11 cellular contexts compared by ENCODE assay signal in the genomic region with DNA sequence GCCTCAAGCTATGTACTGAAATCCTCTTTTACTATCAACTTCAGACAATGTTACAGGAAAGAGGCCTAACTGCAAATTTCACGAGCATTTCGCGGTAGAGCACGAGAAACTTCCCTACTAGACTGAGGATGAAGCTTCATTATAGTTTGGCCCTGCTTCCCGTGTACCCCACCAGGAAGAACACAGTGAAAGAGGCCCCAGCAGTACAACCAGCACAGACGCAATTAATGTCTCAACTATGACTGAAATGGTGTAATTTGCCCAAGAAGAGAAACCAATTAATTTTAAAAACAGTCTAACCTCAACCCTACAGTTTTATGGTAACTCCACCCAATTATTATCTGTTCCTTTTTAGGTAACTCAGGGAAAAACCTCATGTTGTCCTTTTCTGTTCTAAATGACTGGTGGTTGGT. TPM values are rescaled to one million over a fixed set of nuclear protein-coding genes. Genes with fewer than 3 reads are reported as not detected.
DNase-seq lines count a peak whose midpoint lies in the region; ATAC-seq and TF ChIP-seq lines count a peak whose summit lies in the region.
"Had no signal": no experiment of that assay in that cellular context is flagged by ENCODE, and none has a peak within 500 bp of the region (broad histone marks: within the 10 kb centered on the region; RNA-seq: fewer than 3 reads in every experiment).

No MANE protein-coding gene starts in this region.

- H3K79me1 ChIP-seq in H9 (ENCODE audit: insufficient read depth, low read depth, low read length, poor library complexity, severe bottlenecking) = peaks cover 6% of the 10 kb centered on the region

- no peaks in the 10 kb centered on the region for H3K27me3 Mint-ChIP-seq in CD4-positive, alpha-beta T cell
- no peaks in the 10 kb centered on the region for H3K27me3 Mint-ChIP-seq in activated CD8-positive, alpha-beta T cell treated with anti-CD3 and anti-CD28 coated beads, Interleukin-2, amount 10 ng/mL, durations not matched to agents 7 days and 5 days (ENCODE audit: low read depth)
- H3K27me3 Mint-ChIP-seq in naive thymus-derived CD8-positive, alpha-beta T cell = no peaks in the 10 kb centered on the region
- H3K27me3 Mint-ChIP-seq in H9 (ENCODE audit: low read depth) = no peaks in the 10 kb centered on the region

- intact Hi-C loops in CD4-positive, alpha-beta T cell (cut with DNase I, micrococcal nuclease) = loop anchor here (5.0 kb wide), 2 partner anchors 32 to 42 kb away; no protein-coding TSS in a partner anchor

- no peak overlapping the region for H3K4me2 ChIP-seq in H9 (ENCODE audit: insufficient read depth, insufficient read length, low read length)

- CTCF ChIA-PET in CD4-positive, alpha-beta T cell (lab: Charles Lee) = interaction anchor here (1.1 to 4.9 kb wide), 2 partner anchors 12 to 231 kb away, joined by 3 to 20 read pairs; a partner anchor contains a TSS
- CTCF ChIA-PET in activated CD8-positive, alpha-beta T cell treated with anti-CD3 and anti-CD28 coated beads, Interleukin-2, amount 10 ng/mL, durations not matched to agents 7 days and 5 days (lab: Charles Lee) = interaction anchor here (0.7 to 10.6 kb wide), 12 partner anchors 11 to 224 kb away, joined by 3 to 123 read pairs (median 4); a partner anchor contains a TSS

- no peak overlapping the region for H3T11ph ChIP-seq in H9 (ENCODE audit: low read length)

- H4K5ac ChIP-seq in H9 (ENCODE audit: insufficient read length, low read depth, low read length) = no peak overlapping the region

- no peak overlapping the region for H4K91ac ChIP-seq in H9 (ENCODE audit: insufficient read length, low read depth, low read length)

- no peak overlapping the region for H3K27ac ChIP-seq in CD4-positive, alpha-beta T cell (ENCODE audit: low read depth, low read length)
- no peak overlapping the region for H3K27ac ChIP-seq in H9 (ENCODE audit: insufficient read length, low read depth, low read length)
- H3K27ac ChIP-seq: thyroid gland had no signal

- no peak overlapping the region for H4K8ac ChIP-seq in H9 (replicated peaks; ENCODE audit: insufficient read length, low read depth, low read length)

- no peak overlapping the region for H3K4ac ChIP-seq in H9 (ENCODE audit: low read depth, low read length)

- no peaks in the 10 kb centered on the region for H3K9me3 ChIP-seq in CD4-positive, alpha-beta T cell (ENCODE audit: control insufficient read depth, low read length)
- no peaks in the 10 kb centered on the region for H3K9me3 ChIP-seq in H9 (ENCODE audit: control insufficient read depth, low read depth, low read length)
- H3K9me3 ChIP-seq: thyroid gland had no signal

- peak overlapping the region; percentile 22 for H3K4me3 ChIP-seq in Jurkat, Clone E6-1 (ENCODE audit: low read length)
- H3K4me3 ChIP-seq: thyroid gland had no signal

- no peak overlapping the region for H2BK15ac ChIP-seq in H9 (ENCODE audit: low read depth, low read length)

- no peaks in the 10 kb centered on the region for H3K9me3 Mint-ChIP-seq in CD4-positive, alpha-beta T cell
- no peaks in the 10 kb centered on the region for H3K9me3 Mint-ChIP-seq in activated CD8-positive, alpha-beta T cell treated with anti-CD3 and anti-CD28 coated beads, Interleukin-2, amount 10 ng/mL, durations not matched to agents 7 days and 5 days (ENCODE audit: insufficient read depth)
- H3K9me3 Mint-ChIP-seq in naive thymus-derived CD8-positive, alpha-beta T cell = no peaks in the 10 kb centered on the region
- H3K9me3 Mint-ChIP-seq in H9 = no peaks in the 10 kb centered on the region

- POLR2A ChIA-PET in CD4-positive, alpha-beta T cell (lab: Charles Lee) = interaction anchor here (0.8 to 4.1 kb wide), 6 partner anchors 8 to 231 kb away, joined by 3 to 43 read pairs (median 4); a partner anchor contains a TSS
- POLR2A ChIA-PET in activated CD8-positive, alpha-beta T cell treated with anti-CD3 and anti-CD28 coated beads, Interleukin-2, amount 10 ng/mL, durations not matched to agents 7 days and 5 days (lab: Charles Lee) = interaction anchor here (1.1 to 4.6 kb wide), 7 partner anchors 9 to 113 kb away, joined by 3 to 40 read pairs (median 4); a partner anchor contains a TSS
- POLR2A ChIA-PET in naive thymus-derived CD8-positive, alpha-beta T cell (lab: Charles Lee) = interaction anchor here (6.0 kb wide), 1 partner anchor 12 kb away, joined by 33 read pairs; a partner anchor contains a TSS

- no peak overlapping the region for H3K18ac ChIP-seq in H9 (ENCODE audit: insufficient read length, low read depth, low read length)

- no peak overlapping the region for H2AFZ ChIP-seq in H9 (ENCODE audit: low read length)

- H3K79me2 ChIP-seq in H9 (ENCODE audit: insufficient read depth, low read length) = peaks cover 70% of the 10 kb centered on the region

- no peak overlapping the region for H2AK5ac ChIP-seq in H9 (ENCODE audit: insufficient read length, low read length)

- peak overlapping the region; percentile 78 for H3K27ac Mint-ChIP-seq in CD4-positive, alpha-beta T cell
- H3K27ac Mint-ChIP-seq in activated CD8-positive, alpha-beta T cell treated with anti-CD3 and anti-CD28 coated beads, Interleukin-2, amount 10 ng/mL, durations not matched to agents 7 days and 5 days = peak overlapping the region; percentile 85
- peak overlapping the region; percentile 29 to 90 (median 74) for H3K27ac Mint-ChIP-seq in naive thymus-derived CD8-positive, alpha-beta T cell
- H3K27ac Mint-ChIP-seq in H9 = peak overlapping the region in 1 of 3 experiments; percentile 69; a peak in 2 of 7 replicates

- WGBS in H9 (ENCODE audit: extremely low coverage, insufficient read length, low lambda C conversion rate) = no CpG with 5 or more reads among the region's 6 CpGs

- no peak overlapping the region for H3K56ac ChIP-seq in H9 (ENCODE audit: insufficient read length, low read depth, low read length)

- H3K23ac ChIP-seq in H9 (ENCODE audit: insufficient read length, low read depth, low read length) = no peak overlapping the region

- H4K20me1 ChIP-seq in H9 (ENCODE audit: control insufficient read depth, insufficient read depth, insufficient read length) = peaks cover 5% of the 10 kb centered on the region

- no peak overlapping the region for H3K9ac ChIP-seq in H9 (ENCODE audit: extremely low read depth, insufficient read length, low read length)

- no peak for TF ChIP-seq CTCF in CD4-positive, alpha-beta T cell (IDR thresholded peaks at IDR 0.05)
- no peak for TF ChIP-seq CTCF in H9 (conservative IDR thresholded peaks at IDR 0.05)

- no peaks in the 10 kb centered on the region for H3K27me3 ChIP-seq in CD4-positive, alpha-beta T cell (ENCODE audit: control insufficient read depth, insufficient read depth, low read length)
- no peaks in the 10 kb centered on the region for H3K27me3 ChIP-seq in H9 (ENCODE audit: insufficient read depth, low read length)
- H3K27me3 ChIP-seq: thyroid gland had no signal

- no peak for DNase-seq in CD4-positive, alpha-beta T cell
- DNase-seq in Jurkat, Clone E6-1 (ENCODE audit: low read depth, low spot score) = peak; percentile 35
- no peak for DNase-seq in activated CD8-positive, alpha-beta T cell treated with anti-CD3 and anti-CD28 coated beads, Interleukin-2, amount 10 ng/mL, durations not matched to agents 7 days and 5 days
- no peak for DNase-seq in naive thymus-derived CD8-positive, alpha-beta T cell
- DNase-seq in H9 = no peak
- DNase-seq: effector CD4-positive, alpha-beta T cell; stimulated activated CD4-positive, alpha-beta T cell treated with anti-CD3 and anti-CD28 coated beads, Interleukin-4, amount 100 ng/mL, for 24 hours; thyroid gland had no signal

- ATAC-seq in CD4-positive, alpha-beta T cell (ENCODE audit: poor library complexity) = no peak
- no peak for ATAC-seq in activated CD8-positive, alpha-beta T cell treated with anti-CD3 and anti-CD28 coated beads, Interleukin-2, amount 10 ng/mL, durations not matched to agents 7 days and 5 days
- no peak for ATAC-seq in naive thymus-derived CD8-positive, alpha-beta T cell
- ATAC-seq in GM18909 (IDR thresholded peaks at IDR 0.05; ENCODE audit: poor library complexity, unreplicated experiment) = no peak
- no peak for ATAC-seq in esophagus mucosa
- no peak for ATAC-seq in HG03159 (IDR thresholded peaks at IDR 0.05; ENCODE audit: unreplicated experiment)

- H3K36me3 Mint-ChIP-seq in CD4-positive, alpha-beta T cell (ENCODE audit: low read depth) = peaks cover 12% of the 10 kb centered on the region
- peaks cover 61% of the 10 kb centered on the region for H3K36me3 Mint-ChIP-seq in activated CD8-positive, alpha-beta T cell treated with anti-CD3 and anti-CD28 coated beads, Interleukin-2, amount 10 ng/mL, durations not matched to agents 7 days and 5 days (ENCODE audit: low read depth)
- H3K36me3 Mint-ChIP-seq in naive thymus-derived CD8-positive, alpha-beta T cell = peaks cover 0 to 14% (median 12%) of the 10 kb centered on the region in 3 donors
- peaks cover 11 to 17% (median 14%) of the 10 kb centered on the region in 3 experiments; a peak in 6 of 7 replicates for H3K36me3 Mint-ChIP-seq in H9 (ENCODE audit: insufficient read depth in 1 of 3, low read depth in 3 of 3)

- no peaks in the 10 kb centered on the region for H3K23me2 ChIP-seq in H9 (ENCODE audit: insufficient read length, low read depth, low read length, poor library complexity, severe bottlenecking)

- no peak overlapping the region for H2BK20ac ChIP-seq in H9 (ENCODE audit: low read depth, low read length, poor library complexity, severe bottlenecking)

- H2BK12ac ChIP-seq in H9 (ENCODE audit: insufficient read length, low read depth, low read length) = no peak overlapping the region

- no peak overlapping the region for H3K14ac ChIP-seq in H9 (ENCODE audit: insufficient read depth, low read length)

- no peak overlapping the region for H2BK5ac ChIP-seq in H9 (ENCODE audit: insufficient read length, low read length)

- H3K4me3 Mint-ChIP-seq in CD4-positive, alpha-beta T cell = peak overlapping the region; percentile 54
- H3K4me3 Mint-ChIP-seq in activated CD8-positive, alpha-beta T cell treated with anti-CD3 and anti-CD28 coated beads, Interleukin-2, amount 10 ng/mL, durations not matched to agents 7 days and 5 days = peak overlapping the region; percentile 47
- peak overlapping the region in 7 of 10 donors; percentile 19 to 58 (median 43) for H3K4me3 Mint-ChIP-seq in naive thymus-derived CD8-positive, alpha-beta T cell
- H3K4me3 Mint-ChIP-seq in H9 = no peak overlapping the region

- peaks cover 73% of the 10 kb centered on the region for H3K4me1 Mint-ChIP-seq in CD4-positive, alpha-beta T cell (ENCODE audit: low read depth)
- peaks cover 81% of the 10 kb centered on the region for H3K4me1 Mint-ChIP-seq in activated CD8-positive, alpha-beta T cell treated with anti-CD3 and anti-CD28 coated beads, Interleukin-2, amount 10 ng/mL, durations not matched to agents 7 days and 5 days (ENCODE audit: low read depth)
- peaks cover 24 to 80% (median 70%) of the 10 kb centered on the region in 4 donors for H3K4me1 Mint-ChIP-seq in naive thymus-derived CD8-positive, alpha-beta T cell
- H3K4me1 Mint-ChIP-seq in H9 = peaks cover 44 to 47% of the 10 kb centered on the region in 2 experiments

- no peak overlapping the region for H2BK120ac ChIP-seq in H9 (ENCODE audit: low read depth, low read length, poor library complexity, severe bottlenecking)

- peaks cover 11% of the 10 kb centered on the region for H3K4me1 ChIP-seq in H9 (ENCODE audit: insufficient read depth, low read length)

RNA-seq across cellular contexts. Expression of a gene that starts 12.1 kb away (rescaled TPM):
- 1 to 10 TPM; 5.8 to 6.7 TPM for total RNA-seq in CD4-positive, alpha-beta T cell
- 22.0 TPM for polyA plus RNA-seq in Jurkat, Clone E6-1 (2012; ENCODE audit: insufficient read depth, insufficient read length)
- total RNA-seq in activated CD8-positive, alpha-beta T cell treated with anti-CD3 and anti-CD28 coated beads, Interleukin-2, amount 10 ng/mL, durations not matched to agents 7 days and 5 days = 10 to 100 TPM; 44.6 to 46.4 TPM
- 10 to 100 TPM; 12.6 to 12.9 TPM for total RNA-seq in naive thymus-derived CD8-positive, alpha-beta T cell
- polyA plus RNA-seq in naive thymus-derived CD8-positive, alpha-beta T cell = 1 to 10 TPM in 2 of 3 donors, under 1 TPM in 1; 0.96 to 1.7 (median 1.6) TPM
- total RNA-seq in H9 (2021) = 68.3 and 68.9 TPM in 2 replicates
- total RNA-seq in esophagus mucosa = 10.0 TPM

RNA-seq across cellular contexts. Expression of a gene that starts 37.6 kb away (rescaled TPM):
- total RNA-seq in CD4-positive, alpha-beta T cell = 10 to 100 TPM; 41.7 to 48.5 TPM
- polyA plus RNA-seq in Jurkat, Clone E6-1 (2012; ENCODE audit: insufficient read depth, insufficient read length) = 41.5 TPM
- 10 to 100 TPM; 29.8 to 32.2 TPM for total RNA-seq in activated CD8-positive, alpha-beta T cell treated with anti-CD3 and anti-CD28 coated beads, Interleukin-2, amount 10 ng/mL, durations not matched to agents 7 days and 5 days
- 10 to 100 TPM; 26.7 to 30.6 TPM for total RNA-seq in naive thymus-derived CD8-positive, alpha-beta T cell
- 10 to 100 TPM; 38.8 to 64.4 (median 39.8) TPM for polyA plus RNA-seq in naive thymus-derived CD8-positive, alpha-beta T cell
- total RNA-seq in H9 (2021) (57.7 and 65.1 TPM in 2 replicates), esophagus mucosa (37.8 TPM)

RNA-seq across cellular contexts. Expression of a gene that starts 55.3 kb away (rescaled TPM):
- 100 to 1,000 TPM; 214 to 222 TPM for total RNA-seq in CD4-positive, alpha-beta T cell
- 302 TPM for polyA plus RNA-seq in Jurkat, Clone E6-1 (2012; ENCODE audit: insufficient read depth, insufficient read length)
- 100 to 1,000 TPM; 138 to 144 TPM for total RNA-seq in activated CD8-positive, alpha-beta T cell treated with anti-CD3 and anti-CD28 coated beads, Interleukin-2, amount 10 ng/mL, durations not matched to agents 7 days and 5 days
- 100 to 1,000 TPM; 125 to 136 TPM for total RNA-seq in naive thymus-derived CD8-positive, alpha-beta T cell
- polyA plus RNA-seq in naive thymus-derived CD8-positive, alpha-beta T cell = 10 to 100 TPM; 52.5 to 68.1 (median 58.1) TPM
- total RNA-seq in H9 (2021) (145 and 146 TPM in 2 replicates), esophagus mucosa (44.5 TPM)

Comparison
In these comparisons a context has a peak if more than half of its experiments do, and no peak if none do; other contexts are left out.
1. H3K4me3 Mint-ChIP-seq: peak in CD4-positive, alpha-beta T cell (single experiment), activated CD8-positive, alpha-beta T cell treated with anti-CD3 and anti-CD28 coated beads, Interleukin-2, amount 10 ng/mL, durations not matched to agents 7 days and 5 days (single experiment) and naive thymus-derived CD8-positive, alpha-beta T cell (7 of 10); none in H9 (0 of 2).